ENCODE assay signal across 19 cellular contexts in the genomic region with DNA sequence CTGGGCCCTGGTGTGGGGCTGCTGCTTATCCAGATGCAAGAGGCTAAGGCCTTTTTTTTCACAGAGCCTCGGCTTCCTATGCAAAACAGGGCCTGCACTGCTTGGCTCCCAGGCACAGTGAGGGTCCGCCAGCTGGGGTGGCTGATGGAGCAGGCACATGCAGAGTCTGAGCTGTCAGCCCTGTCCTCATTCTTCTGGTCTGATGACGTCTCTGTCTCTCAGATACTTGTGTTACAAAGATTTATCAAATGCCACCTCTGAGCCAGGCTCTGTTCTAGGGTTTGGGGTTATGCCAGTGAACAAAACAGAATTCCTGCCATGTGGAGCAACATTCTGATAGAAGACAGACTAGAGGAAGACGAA.
"Had no signal": no experiment of that assay in that cellular context is flagged by ENCODE, and none has a peak within 500 bp of the region (broad histone marks: within the 10 kb centered on the region; RNA-seq: fewer than 3 reads in every experiment).

No MANE protein-coding gene starts in this region.

- H3K4me3 ChIP-seq: body of pancreas, dorsolateral prefrontal cortex, transverse colon, uterus had no signal

- H3K27me3 ChIP-seq: body of pancreas, dorsolateral prefrontal cortex, transverse colon, uterus had no signal

- ATAC-seq: body of pancreas; naive thymus-derived CD8-positive, alpha-beta T cell had no signal

- H3K36me3 ChIP-seq: uterus had no signal

- H3K9me3 ChIP-seq: body of pancreas, transverse colon, uterus had no signal

- H3K4me3 Mint-ChIP-seq: activated CD4-positive, alpha-beta T cell treated with anti-CD3 and anti-CD28 coated beads, Interleukin-2, amount 10 ng/mL, durations not matched to agents 24 days and 14 days; activated naive CD8-positive, alpha-beta T cell; endodermal cell; memory B cell; stimulated activated naive CD8-positive, alpha-beta T cell treated with anti-CD3 and anti-CD28 coated beads, Interleukin-15, Interleukin-2, amounts not matched to agents 100 ng/mL and 50 ng/mL, for 24 hours had no signal

- H3K9me3 Mint-ChIP-seq: activated CD4-positive, alpha-beta T cell treated with anti-CD3 and anti-CD28 coated beads, Interleukin-2, amount 10 ng/mL, durations not matched to agents 24 days and 14 days; endodermal cell; memory B cell; naive thymus-derived CD8-positive, alpha-beta T cell; stimulated activated naive CD8-positive, alpha-beta T cell treated with anti-CD3 and anti-CD28 coated beads, Interleukin-15, Interleukin-2, amounts not matched to agents 100 ng/mL and 50 ng/mL, for 24 hours had no signal

- H3K27me3 Mint-ChIP-seq: activated CD4-positive, alpha-beta T cell treated with anti-CD3 and anti-CD28 coated beads, Interleukin-2, amount 10 ng/mL, durations not matched to agents 24 days and 14 days; activated naive CD8-positive, alpha-beta T cell; memory B cell; naive thymus-derived CD8-positive, alpha-beta T cell; stimulated activated naive CD8-positive, alpha-beta T cell treated with anti-CD3 and anti-CD28 coated beads, Interleukin-15, Interleukin-2, amounts not matched to agents 100 ng/mL and 50 ng/mL, for 24 hours had no signal

- H3K27ac Mint-ChIP-seq: activated CD4-positive, alpha-beta T cell treated with anti-CD3 and anti-CD28 coated beads, Interleukin-2, amount 10 ng/mL, durations not matched to agents 24 days and 14 days; activated naive CD8-positive, alpha-beta T cell; endodermal cell; stimulated activated naive CD8-positive, alpha-beta T cell treated with anti-CD3 and anti-CD28 coated beads, Interleukin-15, Interleukin-2, amounts not matched to agents 100 ng/mL and 50 ng/mL, for 24 hours had no signal

- H3K27ac ChIP-seq: body of pancreas, dorsolateral prefrontal cortex, transverse colon, uterus had no signal

- FAIRE-seq: colon, kidney had no signal

- DNase-seq: activated CD4-positive, alpha-beta T cell treated with anti-CD3 and anti-CD28 coated beads, Interleukin-2, amount 10 ng/mL, durations not matched to agents 24 days and 14 days; body of pancreas; caudate nucleus; endodermal cell; foreskin melanocyte; glutamatergic neuron; naive thymus-derived CD8-positive, alpha-beta T cell; nucleus accumbens; stimulated activated CD4-positive, alpha-beta T cell treated with anti-CD3 and anti-CD28 coated beads, Interleukin-1b, Interleukin-23, amount 100 ng/mL, for 48 hours; stimulated activated CD8-positive, alpha-beta memory T cell treated with anti-CD3 and anti-CD28 coated beads, Interleukin-4, amount 100 ng/mL, for 48 hours; T1000; transverse colon; uterus had no signal
